8 cellular contexts compared by ENCODE assay signal in genomic region chr7:28686418-28686800, GRCh38.
DNase-seq lines count a peak whose midpoint lies in the region; ATAC-seq, FAIRE-seq and TF ChIP-seq lines count a peak whose summit lies in the region.

No MANE protein-coding gene starts in this region.

- H3K4me3 ChIP-seq in HepG2 (replicated peaks in 1 of 3; ENCODE audit: insufficient read depth in 1 of 3, low read depth in 2 of 3, low read length in 3 of 3): no peak overlapping the region
- H3K4me3 ChIP-seq in upper lobe of right lung: peak overlapping the region; percentile 48

- WGBS in HepG2 (ENCODE audit: low lambda C conversion rate): 78% methylated on average over 12 of the region's 12 CpGs

- H3K27ac ChIP-seq in 22Rv1: peak overlapping the region; percentile 45
- no peak overlapping the region for H3K27ac ChIP-seq in HepG2 (ENCODE audit: extremely low read length, insufficient read depth, low read length)
- peak overlapping the region; percentile 74 for H3K27ac ChIP-seq in upper lobe of right lung

- POLR2A ChIA-PET in HepG2 (lab: Yijun Ruan, JAX): no interaction called here

- intact Hi-C loops in HepG2 (cut with micrococcal nuclease; ENCODE audit: unreplicated experiment): no loop called here
- intact Hi-C loops in upper lobe of right lung (cut with DNase I): no loop called here

- no peak for TF ChIP-seq POLR2A in HepG2 (IDR thresholded peaks at IDR 0.05; ENCODE audit: insufficient read depth in 1 of 2, low read depth in 2 of 2, low read length in 2 of 2)

- TF ChIP-seq CTCF in 22Rv1 (IDR thresholded peaks at IDR 0.05) (no peak), HepG2 (CRISPR knock-in tag; IDR thresholded peaks at IDR 0.05) (no peak), upper lobe of right lung (IDR thresholded peaks at IDR 0.05) (no peak)

- no peak for TF ChIP-seq RAD21 in HepG2 (CRISPR knock-in tag; IDR thresholded peaks at IDR 0.05)

- no peak overlapping the region for H2AFZ ChIP-seq in HepG2 (ENCODE audit: low read length)

- H3K27me3 ChIP-seq in HepG2 (ENCODE audit: control insufficient read depth in 1 of 2, insufficient read depth in 2 of 2, low read length in 2 of 2): peaks cover 0 to 11% of the 10 kb centered on the region in 2 experiments; a peak in 1 of 5 replicates
- H3K27me3 ChIP-seq in upper lobe of right lung: no peaks in the 10 kb centered on the region

- ATAC-seq in HepG2 (no peak), upper lobe of right lung (peak; percentile 19)

- H3K9me3 ChIP-seq in HepG2 (ENCODE audit: low read length): no peaks in the 10 kb centered on the region
- H3K9me3 ChIP-seq in upper lobe of right lung: no peaks in the 10 kb centered on the region

- no peak overlapping the region for H3K9ac ChIP-seq in HepG2 (ENCODE audit: insufficient read depth, low read depth, low read length)

- peak; percentile 16 for DNase-seq in HuH-7.5 (ENCODE audit: low spot score)
- DNase-seq in cerebellum (ENCODE audit: low spot score): peak; percentile 24
- DNase-seq in HepG2 (ENCODE audit: low spot score): no peak
- DNase-seq in upper lobe of right lung: no peak
- no peak for DNase-seq in NCI-H524 treated with DMSO at 0.1 percent for 48 hours (lab: John Stamatoyannopoulos, UW)
- no peak for DNase-seq in NAMALWA (ENCODE audit: low spot score)
- DNase-seq in stimulated activated CD4-positive, alpha-beta T cell treated with anti-CD3 and anti-CD28 coated beads, Interleukin-4, amount 100 ng/mL, for 4 hours: no peak

- in situ Hi-C loops in HepG2 (cut with HindIII; ENCODE audit: extremely low pct_ligation_motif_present, low pct_unique_long_range_greater_than_20kb): no loop called here

- FAIRE-seq in HepG2 (lab: Jason Lieb, UNC): no peak

- no peaks in the 10 kb centered on the region for H3K79me2 ChIP-seq in HepG2 (ENCODE audit: insufficient read depth, low read length)

- BruUV-seq in HepG2 (replicated peaks; lab: Mats Ljungman, UMichigan): TSS peak; percentile 90

- CTCF ChIA-PET in HepG2 (lab: Yijun Ruan, JAX; ENCODE audit: low intra/inter-chr PET ratio, low total read pairs): no interaction called here

- H3K4me1 ChIP-seq in HepG2 (ENCODE audit: insufficient read depth, low read length): peaks cover 8% of the 10 kb centered on the region; the same call in 1 of the 2 replicates
- H3K4me1 ChIP-seq in upper lobe of right lung: peaks cover 27% of the 10 kb centered on the region

- no peaks in the 10 kb centered on the region for H4K20me1 ChIP-seq in HepG2 (ENCODE audit: insufficient read depth, low read length)

- TF ChIP-seq EP300 in HepG2 (IDR thresholded peaks at IDR 0.05; ENCODE audit: low read depth in 2 of 2, low read length in 2 of 2) (no peak), HepG2 (CRISPR knock-in tag; IDR thresholded peaks at IDR 0.05; ENCODE audit: borderline replicate concordance) (no peak)

- H3K36me3 ChIP-seq in HepG2 (replicated peaks in 1 of 2; ENCODE audit: control insufficient read depth in 1 of 2, insufficient read depth in 2 of 2, low read length in 2 of 2) (no peaks in the 10 kb centered on the region), upper lobe of right lung (no peaks in the 10 kb centered on the region)

- H3K4me2 ChIP-seq in HepG2 (ENCODE audit: low read depth, low read length): no peak overlapping the region

TF ChIP-seq in HepG2, 621 proteins besides CTCF, POLR2A, EP300 and RAD21:
- TF ChIP-seq ZNF678 (CRISPR knock-in tag; IDR thresholded peaks at IDR 0.05): no peak
- TF ChIP-seq DR1 (CRISPR knock-in tag; IDR thresholded peaks at IDR 0.05): no peak
- no peak for TF ChIP-seq ZFY (CRISPR knock-in tag; IDR thresholded peaks at IDR 0.05)
- TF ChIP-seq MLXIP (CRISPR knock-in tag; IDR thresholded peaks at IDR 0.05; ENCODE audit: borderline replicate concordance): no peak
- no peak for TF ChIP-seq ZNF143 (CRISPR knock-in tag; IDR thresholded peaks at IDR 0.05)
- no peak for TF ChIP-seq KLF11 (CRISPR knock-in tag; IDR thresholded peaks at IDR 0.05)
- no peak for TF ChIP-seq EHMT2 (IDR thresholded peaks at IDR 0.05; ENCODE audit: borderline replicate concordance, low read depth, low read length)
- no peak for TF ChIP-seq ZNF569 (CRISPR knock-in tag; IDR thresholded peaks at IDR 0.05; ENCODE audit: borderline replicate concordance)
- TF ChIP-seq MAF1 (CRISPR knock-in tag; IDR thresholded peaks at IDR 0.05; ENCODE audit: borderline replicate concordance): no peak
- TF ChIP-seq TFAP4 (IDR thresholded peaks at IDR 0.05; ENCODE audit: borderline replicate concordance, low read depth): no peak
- TF ChIP-seq CENPX (CRISPR knock-in tag; IDR thresholded peaks at IDR 0.05): no peak
- TF ChIP-seq ZNF20 (CRISPR knock-in tag; IDR thresholded peaks at IDR 0.05): no peak
- no peak for TF ChIP-seq HOXA7 (CRISPR knock-in tag; IDR thresholded peaks at IDR 0.05)
TF ChIP-seq in HepG2: peak in this region for 0.

Comparison
In these comparisons a context has a peak if more than half of its experiments do, and no peak if none do; other contexts are left out.
1. DNase-seq: peak in HuH-7.5 (single experiment) and cerebellum (single experiment); none in HepG2 (single experiment), upper lobe of right lung (single experiment), NCI-H524 treated with DMSO at 0.1 percent for 48 hours (single experiment), NAMALWA (single experiment) and stimulated activated CD4-positive, alpha-beta T cell treated with anti-CD3 and anti-CD28 coated beads, Interleukin-4, amount 100 ng/mL, for 4 hours (0 of 2).